In the genomic region with DNA sequence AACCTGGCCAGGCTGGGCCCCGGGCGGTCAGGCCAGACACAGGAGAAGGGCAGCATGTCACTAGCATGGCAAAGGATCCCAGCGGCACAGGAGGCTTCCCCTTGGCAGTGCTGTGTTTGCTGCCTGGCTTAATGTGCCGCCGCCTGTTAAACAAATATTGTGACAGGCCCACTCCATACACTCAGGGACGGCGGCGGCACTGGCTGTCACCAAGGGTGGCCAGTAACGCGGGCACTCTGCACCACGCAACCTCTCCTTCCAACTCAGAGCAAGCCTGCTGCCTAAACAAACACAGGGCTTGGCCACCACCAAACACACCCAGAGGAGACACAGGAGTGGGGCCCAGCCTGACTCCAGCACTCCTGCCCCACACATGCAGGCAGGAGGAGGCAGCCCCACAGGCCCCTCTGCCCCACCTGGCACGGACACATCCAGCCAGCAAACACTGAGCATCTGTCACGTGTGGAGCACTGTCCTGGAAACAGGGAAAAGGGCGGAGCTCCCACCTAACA, we compare ENCODE assay signal across 13 cellular contexts. TPM values are rescaled to one million over a fixed set of nuclear protein-coding genes. Genes with fewer than 3 reads are reported as not detected.
A peak's percentile ranks its signal among the peaks of the same experiment; 100 is the strongest.
DNase-seq lines count a peak whose midpoint lies in the region; ATAC-seq and TF ChIP-seq lines count a peak whose summit lies in the region.
"Had no signal": no experiment of that assay in that cellular context is flagged by ENCODE, and none has a peak within 500 bp of the region (broad histone marks: within the 10 kb centered on the region; RNA-seq: fewer than 3 reads in every experiment).

No MANE protein-coding gene starts in this region.

- no peak overlapping the region for H2AFZ ChIP-seq in neural cell (ENCODE audit: low read depth, low read length)

- no peaks in the 10 kb centered on the region for H3F3A ChIP-seq in neural cell (ENCODE audit: insufficient read depth, low read length, poor library complexity, severe bottlenecking)

- no peaks in the 10 kb centered on the region for H4K20me1 ChIP-seq in neural cell (ENCODE audit: insufficient read depth)

- no peaks in the 10 kb centered on the region for H3K27me3 ChIP-seq in neural cell (ENCODE audit: insufficient read depth, low read depth, low read length)
- H3K27me3 ChIP-seq: ascending aorta, dorsolateral prefrontal cortex had no signal

- H3K27ac ChIP-seq in neural cell (ENCODE audit: low read length), result no peak overlapping the region
- H3K27ac ChIP-seq: ascending aorta, dorsolateral prefrontal cortex had no signal

- H3K4me3 ChIP-seq in neural cell (ENCODE audit: low read length), result no peak overlapping the region
- H3K4me3 ChIP-seq: ascending aorta, dorsolateral prefrontal cortex had no signal

- TF ChIP-seq CTCF in neural cell (IDR thresholded peaks at IDR 0.05; ENCODE audit: poor library complexity, severe bottlenecking), result no peak

- no peaks in the 10 kb centered on the region for H3K79me2 ChIP-seq in neural cell (replicated peaks; ENCODE audit: insufficient read depth, low read length)

- no peak for ATAC-seq in HG03521 (IDR thresholded peaks at IDR 0.05; ENCODE audit: unreplicated experiment)
- ATAC-seq: stimulated activated effector memory CD8-positive, alpha-beta T cell treated with anti-CD3 and anti-CD28 coated beads, Interleukin-12 subunit alpha, Interleukin-12 subunit beta, amount 100 ng/mL, for 72 hours had no signal

- no peaks in the 10 kb centered on the region for H3K9me2 ChIP-seq in neural cell (ENCODE audit: insufficient read depth, low read length)

- TF ChIP-seq EP300 in neural cell (conservative IDR thresholded peaks at IDR 0.05; ENCODE audit: poor library complexity, severe bottlenecking), result no peak

- H3K4me2 ChIP-seq in neural cell (ENCODE audit: low read length), result no peak overlapping the region

- no peak overlapping the region for H3K9ac ChIP-seq in neural cell (ENCODE audit: low read length)

- H3K36me3 ChIP-seq in neural cell (ENCODE audit: insufficient read depth, low read length), result no peaks in the 10 kb centered on the region
- H3K36me3 ChIP-seq: ascending aorta had no signal

- peak; percentile 95 for DNase-seq in DMS53 (lab: John Stamatoyannopoulos, UW)
- DNase-seq in NCI-H2081 (lab: John Stamatoyannopoulos, UW), result peak; percentile 84 to 95
- DNase-seq in SW480 (ENCODE audit: low spot score), result peak; percentile 15
- no peak for DNase-seq in activated naive CD4-positive, alpha-beta T cell treated with Interleukin-2 at 50 U/mL for 16 hours
- no peak for DNase-seq in hypothalamus (lab: John Stamatoyannopoulos, UW)
- no peak for DNase-seq in epidermal melanocyte (ENCODE audit: insufficient read length, low spot score)
- DNase-seq: dorsolateral prefrontal cortex; retina; stimulated activated CD4-positive, alpha-beta T cell treated with anti-CD3 and anti-CD28 coated beads, Interleukin-2, amount 100 ng/mL, for 48 hours had no signal

- TF ChIP-seq RAD21 in neural cell (conservative IDR thresholded peaks at IDR 0.05), result no peak

- no peaks in the 10 kb centered on the region for H3K9me3 ChIP-seq in neural cell (ENCODE audit: low read length)
- H3K9me3 ChIP-seq: ascending aorta had no signal

TF ChIP-seq in neural cell, 6 proteins besides CTCF, POLR2A, EP300 and RAD21:
- TF ChIP-seq SMC3 (conservative IDR thresholded peaks at IDR 0.05; ENCODE audit: poor library complexity), result no peak
- peak; percentile 27 for TF ChIP-seq POLR2AphosphoS5 (IDR thresholded peaks at IDR 0.05)

RNA-seq across cellular contexts. Expression of gene TPRA1, which starts 48.0 kb away (rescaled TPM):
- polyA plus RNA-seq in neural cell, result 26.5 and 37.9 TPM in 2 replicates
- polyA minus RNA-seq in neural cell, result 12.6 and 20.9 TPM in 2 replicates

RNA-seq across cellular contexts. Expression of gene MCM2, which starts 55.7 kb away (rescaled TPM):
- polyA plus RNA-seq in neural cell, result 13.7 and 16.1 TPM in 2 replicates
- 20.4 and 34.6 TPM in 2 replicates for polyA minus RNA-seq in neural cell

Comparison
In these comparisons a context has a peak if more than half of its experiments do, and no peak if none do; other contexts are left out.
1. DNase-seq: peak in DMS53 (single experiment), NCI-H2081 (2 of 2) and SW480 (single experiment); none in activated naive CD4-positive, alpha-beta T cell treated with Interleukin-2 at 50 U/mL for 16 hours (single experiment), hypothalamus (0 of 51) and epidermal melanocyte (single experiment).